Comparison of ENCODE assay signal across 23 cellular contexts in genomic region chr1:199121047-199121446, GRCh38.
"Had no signal": no experiment of that assay in that cellular context is flagged by ENCODE, and none has a peak within 500 bp of the region (broad histone marks: within the 10 kb centered on the region; RNA-seq: fewer than 3 reads in every experiment).

No MANE protein-coding gene starts in this region.

- H3K4me3 ChIP-seq: PC-9 had no signal

- DNase-seq: activated CD4-positive, alpha-beta T cell treated with anti-CD3 and anti-CD28 coated beads, Interleukin-2, amount 10 ng/mL, durations not matched to agents 24 days and 14 days; activated CD4-positive, alpha-beta T cell treated with anti-CD3 and anti-CD28 coated beads, Interleukin-2, amount 50 U/mL, for 4 hours; activated CD8-positive, alpha-beta T cell treated with anti-CD3 and anti-CD28 coated beads, Interleukin-2, amount 10 ng/mL, durations not matched to agents 7 days and 5 days; activated gamma-delta T cell; activated naive CD4-positive, alpha-beta T cell treated with Interleukin-2 at 50 U/mL for 16 hours; activated naive CD8-positive, alpha-beta T cell treated with anti-CD3 and anti-CD28 coated beads, Interleukin-2, amount 10 ng/mL, durations not matched to agents 7 days and 5 days; activated T-cell treated with anti-CD3 and anti-CD28 coated beads, Interleukin-2, amount 50 U/mL, for 24 hours; caudate nucleus; cerebellar nuclear complex; NCI-H1092 treated with DMSO at 0.1 percent for 48 hours; NCI-H146; NCI-H187; NCI-H2029 treated with DMSO at 0.1 percent for 48 hours; NCI-H2107; NCI-H226; NCI-H446 treated with DMSO at 0.1 percent for 48 hours; NCI-H524 treated with DMSO at 0.1 percent for 48 hours; PC-9; SIG-M5; T1000 had no signal

- H3K27ac ChIP-seq: KMS-11, PC-9, RWPE1 had no signal

- ATAC-seq: activated CD8-positive, alpha-beta T cell treated with anti-CD3 and anti-CD28 coated beads, Interleukin-2, amount 10 ng/mL, durations not matched to agents 7 days and 5 days; Right ventricle myocardium inferior had no signal
